In the genomic region with DNA sequence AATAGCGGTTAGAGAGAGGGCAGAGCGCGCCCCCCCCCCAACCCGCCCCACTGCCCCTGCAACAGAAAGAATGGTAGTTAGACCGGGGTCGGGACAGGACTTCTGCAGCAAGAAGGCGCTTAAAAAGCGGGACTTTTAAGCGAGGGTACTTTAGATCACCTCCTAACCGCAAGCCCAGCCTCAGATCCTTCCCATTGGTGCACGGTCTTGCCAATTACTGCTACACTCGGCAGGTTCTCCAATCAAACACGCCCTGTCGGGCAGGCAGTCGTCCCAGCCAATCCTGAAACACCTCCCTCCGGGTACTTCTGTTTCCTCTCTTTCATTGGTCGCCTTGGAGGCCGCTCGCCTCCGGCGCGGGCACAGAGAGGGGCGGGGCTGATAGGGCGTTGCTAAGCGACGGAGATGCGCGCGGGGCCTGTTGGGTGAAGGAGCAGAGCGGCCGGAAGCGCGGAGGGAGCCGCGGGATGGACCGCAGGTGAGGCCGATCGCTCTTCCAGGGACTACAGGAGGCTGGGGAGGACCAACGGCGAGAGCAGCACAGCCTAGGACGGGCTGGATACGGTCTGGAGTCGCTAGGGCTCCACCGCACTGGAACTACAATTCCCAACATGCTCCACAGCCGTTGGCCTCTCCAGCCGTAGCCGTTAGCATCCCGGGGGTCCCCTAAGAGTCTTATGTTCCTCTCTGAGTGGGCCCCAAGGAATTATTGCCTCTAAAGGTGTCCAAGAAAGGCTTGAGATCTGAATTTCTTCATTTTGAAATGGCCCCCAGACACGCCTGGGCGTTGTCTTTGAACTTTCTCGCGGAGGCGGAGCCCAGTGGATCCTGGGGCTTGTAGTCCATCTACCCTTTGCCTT, we compare ENCODE assay signal across 1 cellular context.
TF ChIP-seq lines count a peak whose summit lies in the region.

A gene (plus strand): TSS at position 428 of the 860 bp plus-strand sequence. CDS start 40 bp downstream, at position 468.

TF ChIP-seq in K562, 482 proteins besides CTCF, POLR2A, EP300 and RAD21 (continued from another document and continues in another):
- TF ChIP-seq, protein P1, sequence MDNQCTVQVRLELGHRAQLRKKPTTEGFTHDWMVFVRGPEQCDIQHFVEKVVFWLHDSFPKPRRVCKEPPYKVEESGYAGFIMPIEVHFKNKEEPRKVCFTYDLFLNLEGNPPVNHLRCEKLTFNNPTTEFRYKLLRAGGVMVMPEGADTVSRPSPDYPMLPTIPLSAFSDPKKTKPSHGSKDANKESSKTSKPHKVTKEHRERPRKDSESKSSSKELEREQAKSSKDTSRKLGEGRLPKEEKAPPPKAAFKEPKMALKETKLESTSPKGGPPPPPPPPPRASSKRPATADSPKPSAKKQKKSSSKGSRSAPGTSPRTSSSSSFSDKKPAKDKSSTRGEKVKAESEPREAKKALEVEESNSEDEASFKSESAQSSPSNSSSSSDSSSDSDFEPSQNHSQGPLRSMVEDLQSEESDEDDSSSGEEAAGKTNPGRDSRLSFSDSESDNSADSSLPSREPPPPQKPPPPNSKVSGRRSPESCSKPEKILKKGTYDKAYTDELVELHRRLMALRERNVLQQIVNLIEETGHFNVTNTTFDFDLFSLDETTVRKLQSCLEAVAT (IDR thresholded peaks at IDR 0.05): peak; percentile 99
- TF ChIP-seq CHD2 (IDR thresholded peaks at IDR 0.05; ENCODE audit: low read depth, low read length): peak; percentile 91
- no peak for TF ChIP-seq PYGO2 (tag; IDR thresholded peaks at IDR 0.05)
- TF ChIP-seq RNF2 (IDR thresholded peaks at IDR 0.05): 0 out of 2 replicates have a peak, but pooled peaks have one; percentile 26
- TF ChIP-seq, protein P2, sequence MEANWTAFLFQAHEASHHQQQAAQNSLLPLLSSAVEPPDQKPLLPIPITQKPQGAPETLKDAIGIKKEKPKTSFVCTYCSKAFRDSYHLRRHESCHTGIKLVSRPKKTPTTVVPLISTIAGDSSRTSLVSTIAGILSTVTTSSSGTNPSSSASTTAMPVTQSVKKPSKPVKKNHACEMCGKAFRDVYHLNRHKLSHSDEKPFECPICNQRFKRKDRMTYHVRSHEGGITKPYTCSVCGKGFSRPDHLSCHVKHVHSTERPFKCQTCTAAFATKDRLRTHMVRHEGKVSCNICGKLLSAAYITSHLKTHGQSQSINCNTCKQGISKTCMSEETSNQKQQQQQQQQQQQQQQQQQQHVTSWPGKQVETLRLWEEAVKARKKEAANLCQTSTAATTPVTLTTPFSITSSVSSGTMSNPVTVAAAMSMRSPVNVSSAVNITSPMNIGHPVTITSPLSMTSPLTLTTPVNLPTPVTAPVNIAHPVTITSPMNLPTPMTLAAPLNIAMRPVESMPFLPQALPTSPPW (CRISPR knock-in tag; IDR thresholded peaks at IDR 0.05): peak; percentile 91
- TF ChIP-seq KDM4B (IDR thresholded peaks at IDR 0.05; ENCODE audit: borderline replicate concordance in 2 of 2, low read depth in 1 of 2): peak in 1 of 2 experiments; percentile 46; a peak in 1 of 4 replicates
- TF ChIP-seq CC2D1A (IDR thresholded peaks at IDR 0.05): no peak
- TF ChIP-seq ZNF175 (CRISPR knock-in tag; IDR thresholded peaks at IDR 0.05; ENCODE audit: low read depth): no peak
- peak; percentile 53 for TF ChIP-seq FOXM1 (IDR thresholded peaks at IDR 0.05; ENCODE audit: low read depth)
- no peak for TF ChIP-seq FOXM1 (CRISPR knock-in tag; IDR thresholded peaks at IDR 0.05; ENCODE audit: low read depth)
- TF ChIP-seq NFXL1 (CRISPR knock-in tag; IDR thresholded peaks at IDR 0.05): no peak
- TF ChIP-seq, protein P3, sequence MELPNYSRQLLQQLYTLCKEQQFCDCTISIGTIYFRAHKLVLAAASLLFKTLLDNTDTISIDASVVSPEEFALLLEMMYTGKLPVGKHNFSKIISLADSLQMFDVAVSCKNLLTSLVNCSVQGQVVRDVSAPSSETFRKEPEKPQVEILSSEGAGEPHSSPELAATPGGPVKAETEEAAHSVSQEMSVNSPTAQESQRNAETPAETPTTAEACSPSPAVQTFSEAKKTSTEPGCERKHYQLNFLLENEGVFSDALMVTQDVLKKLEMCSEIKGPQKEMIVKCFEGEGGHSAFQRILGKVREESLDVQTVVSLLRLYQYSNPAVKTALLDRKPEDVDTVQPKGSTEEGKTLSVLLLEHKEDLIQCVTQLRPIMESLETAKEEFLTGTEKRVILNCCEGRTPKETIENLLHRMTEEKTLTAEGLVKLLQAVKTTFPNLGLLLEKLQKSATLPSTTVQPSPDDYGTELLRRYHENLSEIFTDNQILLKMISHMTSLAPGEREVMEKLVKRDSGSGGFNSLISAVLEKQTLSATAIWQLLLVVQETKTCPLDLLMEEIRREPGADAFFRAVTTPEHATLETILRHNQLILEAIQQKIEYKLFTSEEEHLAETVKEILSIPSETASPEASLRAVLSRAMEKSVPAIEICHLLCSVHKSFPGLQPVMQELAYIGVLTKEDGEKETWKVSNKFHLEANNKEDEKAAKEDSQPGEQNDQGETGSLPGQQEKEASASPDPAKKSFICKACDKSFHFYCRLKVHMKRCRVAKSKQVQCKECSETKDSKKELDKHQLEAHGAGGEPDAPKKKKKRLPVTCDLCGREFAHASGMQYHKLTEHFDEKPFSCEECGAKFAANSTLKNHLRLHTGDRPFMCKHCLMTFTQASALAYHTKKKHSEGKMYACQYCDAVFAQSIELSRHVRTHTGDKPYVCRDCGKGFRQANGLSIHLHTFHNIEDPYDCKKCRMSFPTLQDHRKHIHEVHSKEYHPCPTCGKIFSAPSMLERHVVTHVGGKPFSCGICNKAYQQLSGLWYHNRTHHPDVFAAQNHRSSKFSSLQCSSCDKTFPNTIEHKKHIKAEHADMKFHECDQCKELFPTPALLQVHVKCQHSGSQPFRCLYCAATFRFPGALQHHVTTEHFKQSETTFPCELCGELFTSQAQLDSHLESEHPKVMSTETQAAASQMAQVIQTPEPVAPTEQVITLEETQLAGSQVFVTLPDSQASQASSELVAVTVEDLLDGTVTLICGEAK (IDR thresholded peaks at IDR 0.05): peak; percentile 76
- TF ChIP-seq, protein P3 (CRISPR knock-in tag; IDR thresholded peaks at IDR 0.05): no peak
- peak; percentile 24 for TF ChIP-seq HMGN3 (IDR thresholded peaks at IDR 0.05; ENCODE audit: borderline replicate concordance, extremely low read depth, insufficient read length, low read depth, low read length)
- TF ChIP-seq NR1H2 (CRISPR knock-in tag; IDR thresholded peaks at IDR 0.05): no peak
- TF ChIP-seq, protein P4, sequence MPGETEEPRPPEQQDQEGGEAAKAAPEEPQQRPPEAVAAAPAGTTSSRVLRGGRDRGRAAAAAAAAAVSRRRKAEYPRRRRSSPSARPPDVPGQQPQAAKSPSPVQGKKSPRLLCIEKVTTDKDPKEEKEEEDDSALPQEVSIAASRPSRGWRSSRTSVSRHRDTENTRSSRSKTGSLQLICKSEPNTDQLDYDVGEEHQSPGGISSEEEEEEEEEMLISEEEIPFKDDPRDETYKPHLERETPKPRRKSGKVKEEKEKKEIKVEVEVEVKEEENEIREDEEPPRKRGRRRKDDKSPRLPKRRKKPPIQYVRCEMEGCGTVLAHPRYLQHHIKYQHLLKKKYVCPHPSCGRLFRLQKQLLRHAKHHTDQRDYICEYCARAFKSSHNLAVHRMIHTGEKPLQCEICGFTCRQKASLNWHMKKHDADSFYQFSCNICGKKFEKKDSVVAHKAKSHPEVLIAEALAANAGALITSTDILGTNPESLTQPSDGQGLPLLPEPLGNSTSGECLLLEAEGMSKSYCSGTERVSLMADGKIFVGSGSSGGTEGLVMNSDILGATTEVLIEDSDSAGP (CRISPR knock-in tag; IDR thresholded peaks at IDR 0.05): no peak
- TF ChIP-seq, protein P5, sequence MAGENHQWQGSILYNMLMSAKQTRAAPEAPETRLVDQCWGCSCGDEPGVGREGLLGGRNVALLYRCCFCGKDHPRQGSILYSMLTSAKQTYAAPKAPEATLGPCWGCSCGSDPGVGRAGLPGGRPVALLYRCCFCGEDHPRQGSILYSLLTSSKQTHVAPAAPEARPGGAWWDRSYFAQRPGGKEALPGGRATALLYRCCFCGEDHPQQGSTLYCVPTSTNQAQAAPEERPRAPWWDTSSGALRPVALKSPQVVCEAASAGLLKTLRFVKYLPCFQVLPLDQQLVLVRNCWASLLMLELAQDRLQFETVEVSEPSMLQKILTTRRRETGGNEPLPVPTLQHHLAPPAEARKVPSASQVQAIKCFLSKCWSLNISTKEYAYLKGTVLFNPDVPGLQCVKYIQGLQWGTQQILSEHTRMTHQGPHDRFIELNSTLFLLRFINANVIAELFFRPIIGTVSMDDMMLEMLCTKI (IDR thresholded peaks at IDR 0.05; ENCODE audit: partially characterized antibody): no peak
- TF ChIP-seq RBM22 (IDR thresholded peaks at IDR 0.05; ENCODE audit: low read depth, low read length, poor library complexity, severe bottlenecking): peak; percentile 74
- no peak for TF ChIP-seq ZNF232 (CRISPR knock-in tag; IDR thresholded peaks at IDR 0.05)
- peak; percentile 87 for TF ChIP-seq SP1 (CRISPR knock-in tag; IDR thresholded peaks at IDR 0.05)
- TF ChIP-seq, protein P6, sequence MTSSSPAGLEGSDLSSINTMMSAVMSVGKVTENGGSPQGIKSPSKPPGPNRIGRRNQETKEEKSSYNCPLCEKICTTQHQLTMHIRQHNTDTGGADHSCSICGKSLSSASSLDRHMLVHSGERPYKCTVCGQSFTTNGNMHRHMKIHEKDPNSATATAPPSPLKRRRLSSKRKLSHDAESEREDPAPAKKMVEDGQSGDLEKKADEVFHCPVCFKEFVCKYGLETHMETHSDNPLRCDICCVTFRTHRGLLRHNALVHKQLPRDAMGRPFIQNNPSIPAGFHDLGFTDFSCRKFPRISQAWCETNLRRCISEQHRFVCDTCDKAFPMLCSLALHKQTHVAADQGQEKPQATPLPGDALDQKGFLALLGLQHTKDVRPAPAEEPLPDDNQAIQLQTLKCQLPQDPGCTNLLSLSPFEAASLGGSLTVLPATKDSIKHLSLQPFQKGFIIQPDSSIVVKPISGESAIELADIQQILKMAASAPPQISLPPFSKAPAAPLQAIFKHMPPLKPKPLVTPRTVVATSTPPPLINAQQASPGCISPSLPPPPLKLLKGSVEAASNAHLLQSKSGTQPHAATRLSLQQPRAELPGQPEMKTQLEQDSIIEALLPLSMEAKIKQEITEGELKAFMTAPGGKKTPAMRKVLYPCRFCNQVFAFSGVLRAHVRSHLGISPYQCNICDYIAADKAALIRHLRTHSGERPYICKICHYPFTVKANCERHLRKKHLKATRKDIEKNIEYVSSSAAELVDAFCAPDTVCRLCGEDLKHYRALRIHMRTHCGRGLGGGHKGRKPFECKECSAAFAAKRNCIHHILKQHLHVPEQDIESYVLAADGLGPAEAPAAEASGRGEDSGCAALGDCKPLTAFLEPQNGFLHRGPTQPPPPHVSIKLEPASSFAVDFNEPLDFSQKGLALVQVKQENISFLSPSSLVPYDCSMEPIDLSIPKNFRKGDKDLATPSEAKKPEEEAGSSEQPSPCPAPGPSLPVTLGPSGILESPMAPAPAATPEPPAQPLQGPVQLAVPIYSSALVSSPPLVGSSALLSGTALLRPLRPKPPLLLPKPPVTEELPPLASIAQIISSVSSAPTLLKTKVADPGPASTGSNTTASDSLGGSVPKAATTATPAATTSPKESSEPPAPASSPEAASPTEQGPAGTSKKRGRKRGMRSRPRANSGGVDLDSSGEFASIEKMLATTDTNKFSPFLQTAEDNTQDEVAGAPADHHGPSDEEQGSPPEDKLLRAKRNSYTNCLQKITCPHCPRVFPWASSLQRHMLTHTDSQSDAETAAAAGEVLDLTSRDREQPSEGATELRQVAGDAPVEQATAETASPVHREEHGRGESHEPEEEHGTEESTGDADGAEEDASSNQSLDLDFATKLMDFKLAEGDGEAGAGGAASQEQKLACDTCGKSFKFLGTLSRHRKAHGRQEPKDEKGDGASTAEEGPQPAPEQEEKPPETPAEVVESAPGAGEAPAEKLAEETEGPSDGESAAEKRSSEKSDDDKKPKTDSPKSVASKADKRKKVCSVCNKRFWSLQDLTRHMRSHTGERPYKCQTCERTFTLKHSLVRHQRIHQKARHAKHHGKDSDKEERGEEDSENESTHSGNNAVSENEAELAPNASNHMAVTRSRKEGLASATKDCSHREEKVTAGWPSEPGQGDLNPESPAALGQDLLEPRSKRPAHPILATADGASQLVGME (CRISPR knock-in tag; IDR thresholded peaks at IDR 0.05): 0 out of 2 replicates have a peak, but pooled peaks have one; percentile 51
- TF ChIP-seq EGR1 (conservative IDR thresholded peaks at IDR 0.05): peak; percentile 95
- peak; percentile 79; the same call in 1 of the 2 replicates for TF ChIP-seq FOXP1 (CRISPR knock-in tag; IDR thresholded peaks at IDR 0.05)
